26 cellular contexts compared by ENCODE assay signal in genomic region chr12:46442723-46443122, GRCh38.
DNase-seq lines count a peak whose midpoint lies in the region; ATAC-seq, FAIRE-seq and TF ChIP-seq lines count a peak whose summit lies in the region.
"Had no signal": no experiment of that assay in that cellular context is flagged by ENCODE, and none has a peak within 500 bp of the region (broad histone marks: within the 10 kb centered on the region; RNA-seq: fewer than 3 reads in every experiment).

No MANE protein-coding gene starts in this region.

- no peaks in the 10 kb centered on the region for H3K79me2 ChIP-seq in SK-N-SH (ENCODE audit: insufficient read depth)

- ATAC-seq in stimulated activated memory B cell treated with anti-CD40 and anti-IgM and Interleukin-4, amounts not matched to agents 10 μg/mL and 1 μg/mL and 100 μg/mL, for 72 hours: no peak
- no peak for ATAC-seq in mucosa of descending colon
- ATAC-seq: stimulated activated naive CD8-positive, alpha-beta T cell treated with anti-CD3 and anti-CD28 coated beads, Interleukin-15, amount 100 ng/mL, for 72 hours had no signal

- H3K27ac ChIP-seq in SK-N-SH (ENCODE audit: low read depth in 2 of 2, low read length in 1 of 2): peak overlapping the region in 1 of 2 experiments; percentile 62; a peak in 2 of 4 replicates
- no peak overlapping the region for H3K27ac ChIP-seq in SJCRH30
- H3K27ac ChIP-seq in small intestine (ENCODE audit: low read depth in 1 of 2, low read length in 1 of 2): no peak overlapping the region
- H3K27ac ChIP-seq: cardiac muscle cell, prostate gland, transverse colon, VCaP had no signal

- peaks cover 0 to 39% of the 10 kb centered on the region in 2 experiments; a peak in 3 of 4 replicates for H3K4me1 ChIP-seq in SK-N-SH (ENCODE audit: control insufficient read depth in 1 of 2, insufficient read depth in 2 of 2, low read depth in 1 of 2, low read length in 1 of 2)
- no peaks in the 10 kb centered on the region for H3K4me1 ChIP-seq in SJCRH30
- H3K4me1 ChIP-seq in small intestine (ENCODE audit: control insufficient read depth in 2 of 2, insufficient read depth in 1 of 2, low read depth in 1 of 2, low read length in 1 of 2): peaks cover 0 to 5% of the 10 kb centered on the region in 2 donors
- H3K4me1 ChIP-seq in mucosa of descending colon (ENCODE audit: low read depth): no peaks in the 10 kb centered on the region

- H2AFZ ChIP-seq in SK-N-SH (ENCODE audit: low read depth): peak overlapping the region; percentile 69; the same call in 1 of the 2 replicates

- H3K9ac ChIP-seq in SK-N-SH: peak overlapping the region; percentile 5; the same call in 1 of the 2 replicates

- H3K4me3 ChIP-seq in SK-N-SH (ENCODE audit: low read depth in 2 of 2, low read length in 1 of 2): no peak overlapping the region
- no peak overlapping the region for H3K4me3 ChIP-seq in fibroblast of mammary gland (ENCODE audit: control insufficient read depth, low read depth, low read length)
- H3K4me3 ChIP-seq in SJCRH30: no peak overlapping the region
- H3K4me3 ChIP-seq in small intestine (ENCODE audit: low read depth in 1 of 2, low read length in 2 of 2): no peak overlapping the region
- no peak overlapping the region for H3K4me3 ChIP-seq in mucosa of descending colon
- H3K4me3 ChIP-seq: cardiac muscle cell, prostate gland, transverse colon had no signal

- H4K20me1 ChIP-seq in SK-N-SH (ENCODE audit: insufficient read depth): no peaks in the 10 kb centered on the region

- DNase-seq in HFFc6 (peak; percentile 41), SK-N-SH (no peak), fibroblast of mammary gland (ENCODE audit: low read depth) (peak; percentile 65), SJCRH30 (no peak), small intestine (no peak), mucosa of descending colon (no peak)
- DNase-seq: activated CD4-positive, alpha-beta T cell treated with anti-CD3 and anti-CD28 coated beads, Interleukin-2, amount 50 U/mL, for 48 hours; activated gamma-delta T cell; BE2C; COR-L47; erythroblast; Kasumi-1; NCI-H1092 treated with DMSO at 0.1 percent for 48 hours; NCI-H2081; NCI-H510A treated with DMSO at 0.1 percent for 48 hours; Right ventricle myocardium superior; stimulated activated CD4-positive, alpha-beta T cell treated with anti-CD3 and anti-CD28 coated beads, Interleukin-2, amount 100 ng/mL, for 48 hours; stimulated activated naive CD8-positive, alpha-beta T cell treated with anti-CD3 and anti-CD28 coated beads, Interleukin-15, amount 100 ng/mL, for 72 hours; transverse colon had no signal

- TF ChIP-seq CTCF in HFFc6 (IDR thresholded peaks at IDR 0.05): no peak
- TF ChIP-seq CTCF in SK-N-SH (IDR thresholded peaks at IDR 0.05): no peak
- TF ChIP-seq CTCF in fibroblast of mammary gland (conservative IDR thresholded peaks at IDR 0.05; ENCODE audit: control insufficient read depth, insufficient read depth, low read depth, low read length): no peak
- no peak for TF ChIP-seq CTCF in mucosa of descending colon (IDR thresholded peaks at IDR 0.05)

- H3K4me3 Mint-ChIP-seq in HFFc6: peak overlapping the region; percentile 53
- H3K4me3 Mint-ChIP-seq in stimulated activated memory B cell treated with anti-CD40 and anti-IgM and Interleukin-4, amounts not matched to agents 10 μg/mL and 1 μg/mL and 100 μg/mL, for 72 hours: no peak overlapping the region
- H3K4me3 Mint-ChIP-seq: mesothelial cell of epicardium; stimulated activated naive CD8-positive, alpha-beta T cell treated with anti-CD3 and anti-CD28 coated beads, Interleukin-15, amount 100 ng/mL, for 72 hours had no signal

- peaks cover 12% of the 10 kb centered on the region for H3K36me3 Mint-ChIP-seq in HFFc6 (ENCODE audit: low read depth)
- peaks cover 2% of the 10 kb centered on the region for H3K36me3 Mint-ChIP-seq in stimulated activated memory B cell treated with anti-CD40 and anti-IgM and Interleukin-4, amounts not matched to agents 10 μg/mL and 1 μg/mL and 100 μg/mL, for 72 hours
- H3K36me3 Mint-ChIP-seq: mesothelial cell of epicardium had no signal

- 0 out of 2 replicates have a peak overlapping the region, but pooled peaks have one; percentile 9 for H3K4me2 ChIP-seq in SK-N-SH

- H3K9me3 ChIP-seq in SK-N-SH: no peaks in the 10 kb centered on the region
- H3K9me3 ChIP-seq in SJCRH30 (replicated peaks): no peaks in the 10 kb centered on the region
- H3K9me3 ChIP-seq in small intestine (ENCODE audit: control insufficient read depth, low read depth): no peaks in the 10 kb centered on the region
- H3K9me3 ChIP-seq in mucosa of descending colon: no peaks in the 10 kb centered on the region
- H3K9me3 ChIP-seq: BE2C, prostate gland, transverse colon had no signal

- peaks cover 0 to 5% of the 10 kb centered on the region in 2 experiments for H3K36me3 ChIP-seq in SK-N-SH (replicated peaks in 1 of 2; ENCODE audit: control insufficient read depth in 1 of 2, insufficient read depth in 2 of 2, low read length in 1 of 2)
- H3K36me3 ChIP-seq in SJCRH30: no peaks in the 10 kb centered on the region
- no peaks in the 10 kb centered on the region for H3K36me3 ChIP-seq in small intestine (ENCODE audit: control insufficient read depth in 2 of 2, insufficient read depth in 2 of 2, low read length in 2 of 2)
- no peaks in the 10 kb centered on the region for H3K36me3 ChIP-seq in mucosa of descending colon (ENCODE audit: low read depth)
- H3K36me3 ChIP-seq: BE2C, cardiac muscle cell, prostate gland, transverse colon had no signal

- no peak for TF ChIP-seq RAD21 in SK-N-SH (IDR thresholded peaks at IDR 0.05; ENCODE audit: low read length)

- FAIRE-seq in small intestine (lab: Jason Lieb, UNC): no peak
- FAIRE-seq: H1, HTR-8/SVneo had no signal

- H3K27me3 Mint-ChIP-seq in HFFc6 (ENCODE audit: insufficient read depth): no peaks in the 10 kb centered on the region; the same call in 1 of the 2 replicates
- H3K27me3 Mint-ChIP-seq in stimulated activated memory B cell treated with anti-CD40 and anti-IgM and Interleukin-4, amounts not matched to agents 10 μg/mL and 1 μg/mL and 100 μg/mL, for 72 hours: no peaks in the 10 kb centered on the region
- H3K27me3 Mint-ChIP-seq: stimulated activated naive CD8-positive, alpha-beta T cell treated with anti-CD3 and anti-CD28 coated beads, Interleukin-15, amount 100 ng/mL, for 72 hours had no signal

- CTCF ChIA-PET in SK-N-SH (lab: Yijun Ruan, JAX): no interaction called here

- intact Hi-C loops in mucosa of descending colon (cut with DNase I, micrococcal nuclease): no loop called here

- H3K9me3 Mint-ChIP-seq in HFFc6: no peaks in the 10 kb centered on the region
- H3K9me3 Mint-ChIP-seq in stimulated activated memory B cell treated with anti-CD40 and anti-IgM and Interleukin-4, amounts not matched to agents 10 μg/mL and 1 μg/mL and 100 μg/mL, for 72 hours: no peaks in the 10 kb centered on the region
- H3K9me3 Mint-ChIP-seq: mesothelial cell of epicardium; stimulated activated naive CD8-positive, alpha-beta T cell treated with anti-CD3 and anti-CD28 coated beads, Interleukin-15, amount 100 ng/mL, for 72 hours had no signal

- peaks cover 74% of the 10 kb centered on the region for H3K4me1 Mint-ChIP-seq in HFFc6 (ENCODE audit: low read depth)
- H3K4me1 Mint-ChIP-seq in stimulated activated memory B cell treated with anti-CD40 and anti-IgM and Interleukin-4, amounts not matched to agents 10 μg/mL and 1 μg/mL and 100 μg/mL, for 72 hours: peaks cover 7% of the 10 kb centered on the region

- no peaks in the 10 kb centered on the region for H3F3A ChIP-seq in SK-N-SH (replicated peaks; ENCODE audit: insufficient read depth)

- peak overlapping the region; percentile 86 for H3K27ac Mint-ChIP-seq in HFFc6
- H3K27ac Mint-ChIP-seq in stimulated activated memory B cell treated with anti-CD40 and anti-IgM and Interleukin-4, amounts not matched to agents 10 μg/mL and 1 μg/mL and 100 μg/mL, for 72 hours: peak overlapping the region; percentile 24
- H3K27ac Mint-ChIP-seq: mesothelial cell of epicardium had no signal

- TF ChIP-seq EP300 in SK-N-SH (IDR thresholded peaks at IDR 0.05; ENCODE audit: borderline replicate concordance in 1 of 2, low read depth in 1 of 2, low read length in 1 of 2): no peak

- no peaks in the 10 kb centered on the region for H3K9me2 ChIP-seq in SK-N-SH

- POLR2A ChIA-PET in SK-N-SH (lab: Yijun Ruan, JAX): no interaction called here

- whole genome bisulfite sequencing in SK-N-SH (ENCODE audit: low lambda C conversion rate): 22% methylated on average over 2 of the region's 2 CpGs
- WGBS in small intestine, 3 donors: 86 to 95% (median 90%) methylated on average over 2 of the region's 2 CpGs

- H3K27me3 ChIP-seq in SK-N-SH (ENCODE audit: insufficient read depth): no peaks in the 10 kb centered on the region
- no peaks in the 10 kb centered on the region for H3K27me3 ChIP-seq in SJCRH30
- H3K27me3 ChIP-seq in small intestine (ENCODE audit: control insufficient read depth in 2 of 2, insufficient read depth in 2 of 2, low read length in 2 of 2): no peaks in the 10 kb centered on the region
- H3K27me3 ChIP-seq: BE2C, cardiac muscle cell, transverse colon had no signal

TF ChIP-seq in SK-N-SH, 30 proteins besides CTCF, POLR2A, EP300 and RAD21:
- TF ChIP-seq NRF1 (IDR thresholded peaks at IDR 0.05; ENCODE audit: low read depth, low read length) (no peak), TEAD4 (IDR thresholded peaks at IDR 0.05; ENCODE audit: borderline replicate concordance, insufficient read depth) (no peak)

Comparison
In these comparisons a context has a peak if more than half of its experiments do, and no peak if none do; other contexts are left out.
1. DNase-seq: peak in HFFc6 (single experiment) and fibroblast of mammary gland (single experiment); none in SK-N-SH (single experiment), SJCRH30 (0 of 2), small intestine (single experiment) and mucosa of descending colon (0 of 3).